33 cellular contexts compared by ENCODE assay signal in genomic region chr6:3144571-3144970, GRCh38.
"Had no signal": no experiment of that assay in that cellular context is flagged by ENCODE, and none has a peak within 500 bp of the region (broad histone marks: within the 10 kb centered on the region; RNA-seq: fewer than 3 reads in every experiment).

No MANE protein-coding gene starts in this region.

- H3K27me3 Mint-ChIP-seq: activated CD4-positive, alpha-beta memory T cell treated with anti-CD3 and anti-CD28 coated beads, Interleukin-2, amount 10 ng/mL, durations not matched to agents 7 days and 5 days; activated naive CD4-positive, alpha-beta T cell treated with anti-CD3 and anti-CD28 coated beads, Interleukin-2, amount 50 U/mL, for 24 hours; naive B cell; T-cell had no signal

- H3K4me3 ChIP-seq: colonic mucosa, gastrocnemius medialis, hepatocyte, right atrium auricular region, spleen, suprapubic skin, tibial artery, upper lobe of right lung had no signal

- H3K9me3 ChIP-seq: colonic mucosa, gastrocnemius medialis, suprapubic skin, tibial artery, upper lobe of right lung had no signal

- H3K79me2 ChIP-seq: hepatocyte, parathyroid adenoma had no signal

- H3K9ac ChIP-seq: parathyroid adenoma had no signal

- H3K4me2 ChIP-seq: hepatocyte had no signal

- H3K27ac Mint-ChIP-seq: activated CD4-positive, alpha-beta memory T cell treated with anti-CD3 and anti-CD28 coated beads, Interleukin-2, amount 10 ng/mL, durations not matched to agents 7 days and 5 days; activated naive CD4-positive, alpha-beta T cell treated with anti-CD3 and anti-CD28 coated beads, Interleukin-2, amount 50 U/mL, for 24 hours; activated T-helper 2 cell treated with anti-CD3 and anti-CD28 coated beads, Interferon-gamma antibody, Interleukin-2, Interleukin-4, amounts not matched to agents 10 μg/mL and 5 μg/mL and 100 μg/mL, durations not matched to agents 14 hours and 24 hours and 36 hours; mesothelial cell of epicardium; naive B cell; nephron progenitor cell; T-cell had no signal

- ATAC-seq: activated CD4-positive, CD25-positive, alpha-beta regulatory T cell treated with anti-CD3 and anti-CD28 coated beads, Interleukin-2, amount 50 U/mL, for 24 hours; gastrocnemius medialis; left cardiac atrium; T-cell; upper lobe of right lung had no signal

- H2AFZ ChIP-seq: hepatocyte, parathyroid adenoma had no signal

- H3K9me3 Mint-ChIP-seq: activated CD4-positive, alpha-beta memory T cell treated with anti-CD3 and anti-CD28 coated beads, Interleukin-2, amount 10 ng/mL, durations not matched to agents 7 days and 5 days; activated naive CD4-positive, alpha-beta T cell treated with anti-CD3 and anti-CD28 coated beads, Interleukin-2, amount 50 U/mL, for 24 hours; activated T-helper 2 cell treated with anti-CD3 and anti-CD28 coated beads, Interferon-gamma antibody, Interleukin-2, Interleukin-4, amounts not matched to agents 10 μg/mL and 5 μg/mL and 100 μg/mL, durations not matched to agents 14 hours and 24 hours and 36 hours; mesothelial cell of epicardium; nephron progenitor cell; T-cell had no signal

- H3K27ac ChIP-seq: colonic mucosa, gastrocnemius medialis, hepatocyte, parathyroid adenoma, right atrium auricular region, spleen, suprapubic skin, tibial artery, upper lobe of right lung, VCaP had no signal

- H3K27me3 ChIP-seq: colonic mucosa, gastrocnemius medialis, hepatocyte, right atrium auricular region, spleen, suprapubic skin, tibial artery, upper lobe of right lung had no signal

- FAIRE-seq: bronchial epithelial cell, keratinocyte, TTC549 had no signal

- H3K4me1 Mint-ChIP-seq: activated naive CD4-positive, alpha-beta T cell treated with anti-CD3 and anti-CD28 coated beads, Interleukin-2, amount 50 U/mL, for 24 hours; mesothelial cell of epicardium; nephron progenitor cell had no signal

- DNase-seq: activated CD4-positive, alpha-beta memory T cell treated with anti-CD3 and anti-CD28 coated beads, Interleukin-2, amount 10 ng/mL, durations not matched to agents 7 days and 5 days; activated CD4-positive, alpha-beta T cell treated with anti-CD3 and anti-CD28 coated beads for 48 hours; activated T-cell treated with anti-CD3 and anti-CD28 coated beads, Interleukin-2, amount 50 U/mL, for 48 hours; anterior cingulate cortex; cerebellar nuclear complex; colonic mucosa; effector CD8-positive, alpha-beta T cell; erythroblast; gastrocnemius medialis; glutamatergic neuron; left cardiac atrium; mammary epithelial cell; naive B cell; nephron progenitor cell; nucleus accumbens; spleen; stimulated activated naive CD4-positive, alpha-beta T cell; T-cell; T-helper 9 cell; tibial artery; upper lobe of right lung had no signal

- H3K36me3 ChIP-seq: colonic mucosa, upper lobe of right lung had no signal

- H3K4me3 Mint-ChIP-seq: activated CD4-positive, alpha-beta memory T cell treated with anti-CD3 and anti-CD28 coated beads, Interleukin-2, amount 10 ng/mL, durations not matched to agents 7 days and 5 days; activated naive CD4-positive, alpha-beta T cell treated with anti-CD3 and anti-CD28 coated beads, Interleukin-2, amount 50 U/mL, for 24 hours; mesothelial cell of epicardium; naive B cell; nephron progenitor cell; T-cell had no signal

- H3K4me1 ChIP-seq: colonic mucosa, parathyroid adenoma, tibial artery had no signal
